12 cellular contexts compared by ENCODE assay signal in the genomic region with DNA sequence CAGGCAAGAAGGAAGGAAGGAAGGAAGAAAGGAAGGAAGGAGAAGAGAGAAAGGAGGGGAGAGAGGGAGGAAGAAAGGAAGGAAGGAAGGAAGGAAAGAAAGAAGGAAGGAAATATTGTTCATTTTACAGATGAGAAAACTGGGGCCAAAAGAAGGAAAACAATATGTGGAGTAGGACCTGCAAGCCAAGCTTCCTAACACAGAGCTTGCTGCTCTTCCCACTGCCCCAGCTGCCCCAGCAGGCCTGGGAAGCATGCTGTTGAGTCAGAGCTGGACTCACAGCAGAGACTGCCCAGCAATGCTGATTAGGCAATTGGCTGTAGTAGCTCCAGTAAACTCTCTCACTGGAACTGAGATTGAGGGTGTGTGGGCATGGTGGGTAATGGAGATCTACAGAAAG. TPM values are rescaled to one million over a fixed set of nuclear protein-coding genes. Genes with fewer than 3 reads are reported as not detected.
DNase-seq lines count a peak whose midpoint lies in the region; ATAC-seq and TF ChIP-seq lines count a peak whose summit lies in the region.
"Had no signal": no experiment of that assay in that cellular context is flagged by ENCODE, and none has a peak within 500 bp of the region (broad histone marks: within the 10 kb centered on the region; RNA-seq: fewer than 3 reads in every experiment).

No MANE protein-coding gene starts in this region.

- H3K36me3 ChIP-seq in osteoblast (ENCODE audit: insufficient read depth, low read length), result no peaks in the 10 kb centered on the region

- no peak overlapping the region for H3K27ac ChIP-seq in osteoblast (ENCODE audit: low read depth, low read length)
- H3K27ac ChIP-seq: epithelial cell of prostate had no signal

- H3K27me3 Mint-ChIP-seq in Calu3 (ENCODE audit: unreplicated experiment), result no peaks in the 10 kb centered on the region
- H3K27me3 Mint-ChIP-seq in activated naive CD4-positive, alpha-beta T cell treated with anti-CD3 and anti-CD28 coated beads, Interleukin-2, amount 10 ng/mL, durations not matched to agents 7 days and 5 days, result peaks cover 17% of the 10 kb centered on the region

- no peak overlapping the region for H3K4me2 ChIP-seq in osteoblast (ENCODE audit: insufficient read depth, low read length)

- H3K9me3 ChIP-seq in osteoblast (ENCODE audit: low read depth, low read length), result no peaks in the 10 kb centered on the region

- ATAC-seq in GM19397 (IDR thresholded peaks at IDR 0.05; ENCODE audit: unreplicated experiment), result no peak
- ATAC-seq: activated CD8-positive, alpha-beta T cell treated with anti-CD3 and anti-CD28 coated beads, Interleukin-2, amount 10 ng/mL, durations not matched to agents 7 days and 5 days had no signal

- H3K79me2 ChIP-seq in osteoblast (ENCODE audit: insufficient read depth, low read length), result no peaks in the 10 kb centered on the region

- H2AFZ ChIP-seq in osteoblast (ENCODE audit: low read length), result peak overlapping the region; percentile 38

- no peaks in the 10 kb centered on the region for H3K4me1 ChIP-seq in osteoblast (ENCODE audit: insufficient read depth, low read length)

- no peak overlapping the region for H3K4me3 Mint-ChIP-seq in Calu3 (ENCODE audit: low read depth, unreplicated experiment)
- H3K4me3 Mint-ChIP-seq in activated naive CD4-positive, alpha-beta T cell treated with anti-CD3 and anti-CD28 coated beads, Interleukin-2, amount 10 ng/mL, durations not matched to agents 7 days and 5 days, result no peak overlapping the region
- H3K4me3 Mint-ChIP-seq: activated CD8-positive, alpha-beta T cell treated with anti-CD3 and anti-CD28 coated beads, Interleukin-2, amount 10 ng/mL, durations not matched to agents 7 days and 5 days had no signal

- CTCF ChIA-PET in Calu3 (lab: Charles Lee), result no interaction called here
- CTCF ChIA-PET in activated naive CD4-positive, alpha-beta T cell treated with anti-CD3 and anti-CD28 coated beads, Interleukin-2, amount 10 ng/mL, durations not matched to agents 7 days and 5 days (lab: Charles Lee), result no interaction called here

- H3K9me3 Mint-ChIP-seq in Calu3 (ENCODE audit: low read depth, unreplicated experiment), result no peaks in the 10 kb centered on the region
- H3K9me3 Mint-ChIP-seq in activated naive CD4-positive, alpha-beta T cell treated with anti-CD3 and anti-CD28 coated beads, Interleukin-2, amount 10 ng/mL, durations not matched to agents 7 days and 5 days, result no peaks in the 10 kb centered on the region

- H3K4me3 ChIP-seq in osteoblast (ENCODE audit: insufficient read depth, low read length), result no peak overlapping the region

- H3K36me3 Mint-ChIP-seq in Calu3 (ENCODE audit: insufficient read depth, unreplicated experiment), result no peaks in the 10 kb centered on the region
- H3K36me3 Mint-ChIP-seq in activated naive CD4-positive, alpha-beta T cell treated with anti-CD3 and anti-CD28 coated beads, Interleukin-2, amount 10 ng/mL, durations not matched to agents 7 days and 5 days, result no peaks in the 10 kb centered on the region

- H4K20me1 ChIP-seq in osteoblast (ENCODE audit: insufficient read depth, low read length), result no peaks in the 10 kb centered on the region

- BruUV-seq in Calu3 (replicated peaks; lab: Mats Ljungman, UMichigan), result no TSS peak

- peaks cover 8% of the 10 kb centered on the region for H3K27me3 ChIP-seq in osteoblast (ENCODE audit: insufficient read depth, low read length)

- no peak overlapping the region for H3K27ac Mint-ChIP-seq in Calu3 (ENCODE audit: unreplicated experiment)
- no peak overlapping the region for H3K27ac Mint-ChIP-seq in activated naive CD4-positive, alpha-beta T cell treated with anti-CD3 and anti-CD28 coated beads, Interleukin-2, amount 10 ng/mL, durations not matched to agents 7 days and 5 days
- H3K27ac Mint-ChIP-seq: activated CD8-positive, alpha-beta T cell treated with anti-CD3 and anti-CD28 coated beads, Interleukin-2, amount 10 ng/mL, durations not matched to agents 7 days and 5 days had no signal

- intact Hi-C loops in Calu3 (cut with micrococcal nuclease; ENCODE audit: unreplicated experiment), result no loop called here

- no peak for TF ChIP-seq CTCF in Calu3 (IDR thresholded peaks at IDR 0.05; ENCODE audit: unreplicated experiment)
- TF ChIP-seq CTCF in osteoblast (IDR thresholded peaks at IDR 0.05; ENCODE audit: extremely low read depth, low read depth, low read length), result no peak

- DNase-seq in Calu3, result peak; percentile 4
- DNase-seq in RKO (ENCODE audit: low spot score), result peak; percentile 56
- peak; percentile 38 for DNase-seq in fibroblast of peridontal ligament (ENCODE audit: extremely low read depth)
- peak; percentile 90 for DNase-seq in osteoblast (ENCODE audit: insufficient read length, low spot score, missing footprints)
- DNase-seq in activated naive CD4-positive, alpha-beta T cell treated with anti-CD3 and anti-CD28 coated beads, Interleukin-2, amount 10 ng/mL, durations not matched to agents 7 days and 5 days, result no peak
- no peak for DNase-seq in NCI-H2196 (lab: John Stamatoyannopoulos, UW; ENCODE audit: unreplicated experiment)
- no peak for DNase-seq in stimulated activated CD4-positive, alpha-beta T cell treated with anti-CD3 and anti-CD28 coated beads, Interleukin-2, amount 100 ng/mL, for 48 hours
- DNase-seq: activated CD8-positive, alpha-beta T cell treated with anti-CD3 and anti-CD28 coated beads, Interleukin-2, amount 10 ng/mL, durations not matched to agents 7 days and 5 days; NCI-H1092 treated with DMSO at 0.1 percent for 48 hours; posterior cingulate gyrus had no signal

- H3K4me1 Mint-ChIP-seq in Calu3 (ENCODE audit: low read depth, unreplicated experiment), result peaks cover 24% of the 10 kb centered on the region
- peaks cover 5% of the 10 kb centered on the region for H3K4me1 Mint-ChIP-seq in activated naive CD4-positive, alpha-beta T cell treated with anti-CD3 and anti-CD28 coated beads, Interleukin-2, amount 10 ng/mL, durations not matched to agents 7 days and 5 days

RNA-seq across cellular contexts. Expression of a gene that starts 42.6 kb away (rescaled TPM):
- 16.4 and 22.9 TPM in 2 replicates for total RNA-seq in Calu3 (2022)
- total RNA-seq in osteoblast, result 14.4 and 15.6 TPM in 2 replicates

Comparison
In these comparisons a context has a peak if more than half of its experiments do, and no peak if none do; other contexts are left out.
1. DNase-seq: peak in Calu3 (single experiment), RKO (single experiment), fibroblast of peridontal ligament (single experiment) and osteoblast (single experiment); none in activated naive CD4-positive, alpha-beta T cell treated with anti-CD3 and anti-CD28 coated beads, Interleukin-2, amount 10 ng/mL, durations not matched to agents 7 days and 5 days (single experiment), NCI-H2196 (single experiment) and stimulated activated CD4-positive, alpha-beta T cell treated with anti-CD3 and anti-CD28 coated beads, Interleukin-2, amount 100 ng/mL, for 48 hours (0 of 2).